Comparison of ENCODE assay signal across 8 cellular contexts in genomic region chr1:6358757-6359567, GRCh38. TPM values are rescaled to one million over a fixed set of nuclear protein-coding genes. Genes with fewer than 3 reads are reported as not detected.
DNase-seq lines count a peak whose midpoint lies in the region; ATAC-seq, FAIRE-seq and TF ChIP-seq lines count a peak whose summit lies in the region.

No MANE protein-coding gene starts in this region.

- no peak for FAIRE-seq in RCC 7860 (lab: Jason Lieb, UNC)

- H3K9me3 ChIP-seq in A673 (ENCODE audit: low read depth, low read length, poor library complexity, severe bottlenecking) (no peaks in the 10 kb centered on the region), right lobe of liver (no peaks in the 10 kb centered on the region), suprapubic skin (no peaks in the 10 kb centered on the region)

- DNase-seq in A673 (ENCODE audit: low spot score) (peak; percentile 48), RCC 7860 (ENCODE audit: low spot score) (peak; percentile 80), right lobe of liver (no peak), suprapubic skin (ENCODE audit: low spot score in 2 of 2) (no peak), cortex of kidney (lab: John Stamatoyannopoulos, UW) (no peak), NCI-H187 (lab: John Stamatoyannopoulos, UW) (no peak)

- POLR2A ChIA-PET in A673 (lab: Charles Lee; ENCODE audit: low non-redundant PET), result no interaction called here

- H3K4me3 Mint-ChIP-seq in brain, result peak overlapping the region in 3 of 5 experiments; percentile 52 to 60 (median 54)

- H3K4me3 ChIP-seq in A673 (ENCODE audit: low read depth, low read length, poor library complexity, severe bottlenecking) (no peak overlapping the region), right lobe of liver (no peak overlapping the region), suprapubic skin (peak overlapping the region; percentile 16)

- no peak for TF ChIP-seq EP300 in suprapubic skin (IDR thresholded peaks at IDR 0.05)

- no peak for TF ChIP-seq CTCF in A673 (conservative IDR thresholded peaks at IDR 0.05; ENCODE audit: low read depth, low read length)
- TF ChIP-seq CTCF in brain (conservative IDR thresholded peaks at IDR 0.05), result no peak
- no peak for TF ChIP-seq CTCF in right lobe of liver (IDR thresholded peaks at IDR 0.05)
- no peak for TF ChIP-seq CTCF in suprapubic skin (IDR thresholded peaks at IDR 0.05)

- intact Hi-C loops in A673 (cut with micrococcal nuclease; ENCODE audit: unreplicated experiment) (no loop called here), right lobe of liver (cut with DNase I) (no loop called here)

- H3K4me1 ChIP-seq in A673 (ENCODE audit: insufficient read depth, low read length, poor library complexity, severe bottlenecking) (peaks cover 15% of the 10 kb centered on the region), right lobe of liver (peaks cover 0 to 62% (median 26%) of the 10 kb centered on the region in 4 donors), suprapubic skin (peaks cover 61% of the 10 kb centered on the region)

- ATAC-seq in GM18868 (IDR thresholded peaks at IDR 0.05; ENCODE audit: unreplicated experiment), result peak; percentile 36
- ATAC-seq in right lobe of liver, result peak; percentile 1 to 23 (median 7)

- peaks cover 62% of the 10 kb centered on the region for H3K4me1 Mint-ChIP-seq in brain

- CTCF ChIA-PET in A673 (lab: Charles Lee), result no interaction called here

- peak overlapping the region in 4 of 5 experiments; percentile 72 to 94 (median 88) for H3K27ac Mint-ChIP-seq in brain

- H3K27ac ChIP-seq in A673 (ENCODE audit: low read depth, low read length, poor library complexity, severe bottlenecking), result peak overlapping the region; percentile 42
- H3K27ac ChIP-seq in right lobe of liver, result peak overlapping the region; percentile 66 to 88 (median 80)
- peak overlapping the region; percentile 80 for H3K27ac ChIP-seq in suprapubic skin

- H3K36me3 ChIP-seq in A673 (ENCODE audit: insufficient read depth, low read length, poor library complexity, severe bottlenecking), result no peaks in the 10 kb centered on the region
- H3K36me3 ChIP-seq in right lobe of liver, result no peaks in the 10 kb centered on the region
- H3K36me3 ChIP-seq in suprapubic skin, result no peaks in the 10 kb centered on the region

- H3K36me3 Mint-ChIP-seq in brain, result peaks cover 15% of the 10 kb centered on the region

- peaks cover 0 to 10% (median 6%) of the 10 kb centered on the region in 5 experiments for H3K9me3 Mint-ChIP-seq in brain

- H3K27me3 ChIP-seq in A673 (replicated peaks; ENCODE audit: insufficient read depth, low read depth, low read length, poor library complexity) (no peaks in the 10 kb centered on the region), right lobe of liver (no peaks in the 10 kb centered on the region), suprapubic skin (no peaks in the 10 kb centered on the region)

- WGBS in right lobe of liver (ENCODE audit: insufficient coverage, low coverage, low lambda C conversion rate, missing lambda C conversion rate), result 14% methylated on average over 12 of the region's 15 CpGs
- WGBS in suprapubic skin, result 26% methylated on average over 3 of the region's 15 CpGs

- TF ChIP-seq POLR2A in right lobe of liver (IDR thresholded peaks at IDR 0.05) (no peak), suprapubic skin (IDR thresholded peaks at IDR 0.05) (no peak)

- no peaks in the 10 kb centered on the region for H3K27me3 Mint-ChIP-seq in brain

- BruUV-seq in A673 (replicated peaks; lab: Mats Ljungman, UMichigan), result no TSS peak

RNA-seq across cellular contexts. Expression of gene ACOT7, which starts 34.6 kb away (rescaled TPM):
- total RNA-seq in A673 (2021), result 129 and 132 TPM in 2 replicates
- polyA plus RNA-seq in brain (ENCODE audit: insufficient read depth, low read depth, low replicate concordance), result 117 TPM
- total RNA-seq in right lobe of liver, result 10 to 100 TPM; 10.8 to 19.7 (median 14.1) TPM
- total RNA-seq in suprapubic skin, result 10 to 100 TPM in 3 of 4 donors, 1 to 10 TPM in 1; 8.4 to 40.5 (median 26.7) TPM

Comparison
In these comparisons a context has a peak if more than half of its experiments do, and no peak if none do; other contexts are left out.
1. DNase-seq: peak in A673 (single experiment) and RCC 7860 (single experiment); none in right lobe of liver (0 of 3), suprapubic skin (0 of 2), cortex of kidney (single experiment) and NCI-H187 (0 of 2).
2. Peak in every context shown above with its lines, with median percentiles within 50 percentile points of each other: H3K27ac ChIP-seq.